Comparison of ENCODE assay signal across 25 cellular contexts in genomic region chr15:58178668-58179067, GRCh38. TPM values are rescaled to one million over a fixed set of nuclear protein-coding genes. Genes with fewer than 3 reads are reported as not detected.
DNase-seq lines count a peak whose midpoint lies in the region; ATAC-seq, FAIRE-seq and TF ChIP-seq lines count a peak whose summit lies in the region.
"Had no signal": no experiment of that assay in that cellular context is flagged by ENCODE, and none has a peak within 500 bp of the region (broad histone marks: within the 10 kb centered on the region; RNA-seq: fewer than 3 reads in every experiment).

No MANE protein-coding gene starts in this region.

- no peak for TF ChIP-seq RAD21 in K562 (CRISPR knock-in tag; conservative IDR thresholded peaks at IDR 0.05 in 1 of 2, IDR thresholded peaks at IDR 0.05 in 1 of 2)

- ATAC-seq in RWPE2 (ENCODE audit: low read depth), result no peak
- peak; percentile 26; the same call in 2 of the 3 replicates for ATAC-seq in K562
- no peak for ATAC-seq in foreskin keratinocyte
- ATAC-seq in GM21737 (IDR thresholded peaks at IDR 0.05; ENCODE audit: unreplicated experiment), result no peak

- DNase-seq in RWPE2 (ENCODE audit: low spot score) (no peak), K562 (ENCODE audit: extremely low read depth in 1 of 4, low spot score in 3 of 4) (peak in 2 of 4 experiments; percentile 32 to 51), foreskin keratinocyte (no peak), thyroid gland (peak; percentile 8 to 10), HuH-7.5 (ENCODE audit: low spot score) (no peak)
- DNase-seq in activated CD4-positive, alpha-beta T cell treated with anti-CD3 and anti-CD28 coated beads for 48 hours, result no peak
- DNase-seq: C1 segment of cervical spinal cord; Calu3; CD4-positive, alpha-beta memory T cell; COR-L47; DMS53; DMS79 treated with DMSO at 0.1 percent for 48 hours; GF-D8; GOT3; HFFc6 had no signal

- TF ChIP-seq POLR2A in K562 (conservative IDR thresholded peaks at IDR 0.05) (no peak), thyroid gland (IDR thresholded peaks at IDR 0.05) (no peak)

- TF ChIP-seq CTCF in RWPE2 (IDR thresholded peaks at IDR 0.05; ENCODE audit: poor library complexity, severe bottlenecking), result no peak
- no peak for TF ChIP-seq CTCF in K562 (IDR thresholded peaks at IDR 0.05 in 2 of 3, conservative IDR thresholded peaks at IDR 0.05 in 1 of 3; ENCODE audit: insufficient read depth in 2 of 3, low read depth in 1 of 3, low read length in 3 of 3)
- TF ChIP-seq CTCF in foreskin keratinocyte (conservative IDR thresholded peaks at IDR 0.05), result no peak
- TF ChIP-seq CTCF in thyroid gland (IDR thresholded peaks at IDR 0.05), result no peak

- no peak for TF ChIP-seq EP300 in K562 (IDR thresholded peaks at IDR 0.05; ENCODE audit: low read length)

- CTCF ChIA-PET in K562 (lab: Yijun Ruan, JAX; ENCODE audit: low intra/inter-chr PET ratio), result no interaction called here

- H3K4me3 ChIP-seq in RWPE2 (ENCODE audit: severe bottlenecking) (no peak overlapping the region), K562 (no peak overlapping the region), thyroid gland (replicated peaks in 1 of 3) (no peak overlapping the region)
- H3K4me3 ChIP-seq: HAP-1 had no signal

- peak overlapping the region; percentile 73 for H3K4me2 ChIP-seq in K562 (ENCODE audit: insufficient read depth, low read length)

- H3K79me2 ChIP-seq in K562 (ENCODE audit: control insufficient read depth, insufficient read depth, low read length), result no peaks in the 10 kb centered on the region

- POLR2A ChIA-PET in K562 (lab: Yijun Ruan, JAX), result no interaction called here

- no peaks in the 10 kb centered on the region for H3K9me1 ChIP-seq in K562 (ENCODE audit: control insufficient read depth, insufficient read depth, low read length)

- H3K27ac ChIP-seq in RWPE2 (ENCODE audit: poor library complexity, severe bottlenecking), result peak overlapping the region; percentile 76
- H3K27ac ChIP-seq in K562 (ENCODE audit: extremely low read depth, low read depth, low read length), result peak overlapping the region; percentile 89
- peak overlapping the region; percentile 71 for H3K27ac ChIP-seq in foreskin keratinocyte
- no peak overlapping the region for H3K27ac ChIP-seq in thyroid gland

- BruUV-seq in K562 (replicated peaks; lab: Mats Ljungman, UMichigan), result no TSS peak

- H2AFZ ChIP-seq in K562 (ENCODE audit: low read depth, low read length), result peak overlapping the region; percentile 96

- in situ Hi-C loops in K562 (cut with MboI), result no loop called here

- no peaks in the 10 kb centered on the region for H3K9me3 ChIP-seq in RWPE2 (ENCODE audit: severe bottlenecking)
- no peaks in the 10 kb centered on the region; the same call in 1 of the 2 replicates for H3K9me3 ChIP-seq in K562 (replicated peaks; ENCODE audit: control insufficient read depth, insufficient read depth, low read depth, low read length)
- no peaks in the 10 kb centered on the region for H3K9me3 ChIP-seq in thyroid gland
- H3K9me3 ChIP-seq: HAP-1 had no signal

- no peaks in the 10 kb centered on the region for H3K36me3 ChIP-seq in RWPE2 (ENCODE audit: low read depth)
- H3K36me3 ChIP-seq in K562 (ENCODE audit: control insufficient read depth, insufficient read depth, low read length), result no peaks in the 10 kb centered on the region
- H3K36me3 ChIP-seq in thyroid gland, result no peaks in the 10 kb centered on the region
- H3K36me3 ChIP-seq: HAP-1 had no signal

- H3K9ac ChIP-seq in K562 (ENCODE audit: insufficient read depth in 1 of 2, low read depth in 2 of 2, low read length in 2 of 2), result peak overlapping the region in 1 of 2 experiments; percentile 61; a peak in 2 of 4 replicates

- 0% methylated on average over 1 of the region's 1 CpG for WGBS in K562 (ENCODE audit: insufficient coverage, low coverage, missing lambda C conversion rate)
- 31 to 40% methylated on average over 1 of the region's 1 CpG for WGBS in thyroid gland, 2 donors

- peaks cover 17% of the 10 kb centered on the region for H3K4me1 ChIP-seq in RWPE2 (ENCODE audit: insufficient read depth, poor library complexity, severe bottlenecking)
- H3K4me1 ChIP-seq in K562 (replicated peaks in 1 of 2; ENCODE audit: control insufficient read depth in 2 of 2, insufficient read depth in 2 of 2, low read length in 2 of 2), result peaks cover 13 to 59% of the 10 kb centered on the region in 2 experiments
- H3K4me1 ChIP-seq in foreskin keratinocyte, result peaks cover 18% of the 10 kb centered on the region
- no peaks in the 10 kb centered on the region for H3K4me1 ChIP-seq in thyroid gland
- H3K4me1 ChIP-seq: HAP-1 had no signal

- peak; percentile 15 for FAIRE-seq in K562 (lab: Jason Lieb, UNC)
- FAIRE-seq: GM12891, GM18507, H54 had no signal

- no peaks in the 10 kb centered on the region for H4K20me1 ChIP-seq in K562 (replicated peaks; ENCODE audit: control insufficient read depth, insufficient read depth, low read length)

- H3K27me3 ChIP-seq in RWPE2 (ENCODE audit: insufficient read depth, poor library complexity, severe bottlenecking) (no peaks in the 10 kb centered on the region), K562 (ENCODE audit: control insufficient read depth in 2 of 2, insufficient read depth in 2 of 2, low read length in 2 of 2) (no peaks in the 10 kb centered on the region), foreskin keratinocyte (no peaks in the 10 kb centered on the region), thyroid gland (no peaks in the 10 kb centered on the region)

- intact Hi-C loops in K562 (cut with micrococcal nuclease), result no loop called here
- intact Hi-C loops in thyroid gland (cut with DNase I), result no loop called here

TF ChIP-seq in K562, 482 proteins besides CTCF, POLR2A, EP300 and RAD21 (continues in another document):
- TF ChIP-seq, protein P1, sequence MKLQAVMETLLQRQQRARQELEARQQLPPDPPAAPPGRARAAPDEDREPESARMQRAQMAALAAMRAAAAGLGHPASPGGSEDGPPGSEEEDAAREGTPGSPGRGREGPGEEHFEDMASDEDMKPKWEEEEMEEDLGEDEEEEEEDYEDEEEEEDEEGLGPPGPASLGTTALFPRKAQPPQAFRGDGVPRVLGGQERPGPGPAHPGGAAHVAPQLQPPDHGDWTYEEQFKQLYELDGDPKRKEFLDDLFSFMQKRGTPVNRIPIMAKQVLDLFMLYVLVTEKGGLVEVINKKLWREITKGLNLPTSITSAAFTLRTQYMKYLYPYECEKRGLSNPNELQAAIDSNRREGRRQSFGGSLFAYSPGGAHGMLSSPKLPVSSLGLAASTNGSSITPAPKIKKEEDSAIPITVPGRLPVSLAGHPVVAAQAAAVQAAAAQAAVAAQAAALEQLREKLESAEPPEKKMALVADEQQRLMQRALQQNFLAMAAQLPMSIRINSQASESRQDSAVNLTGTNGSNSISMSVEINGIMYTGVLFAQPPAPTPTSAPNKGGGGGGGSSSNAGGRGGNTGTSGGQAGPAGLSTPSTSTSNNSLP (IDR thresholded peaks at IDR 0.05; ENCODE audit: borderline replicate concordance, low read depth, low read length), result no peak
- TF ChIP-seq RBM34 (IDR thresholded peaks at IDR 0.05; ENCODE audit: borderline replicate concordance, insufficient read depth, low read length) (no peak), TARDBP (IDR thresholded peaks at IDR 0.05) (no peak), KLF10 (CRISPR knock-in tag; IDR thresholded peaks at IDR 0.05) (no peak), IRF9 (tag; IDR thresholded peaks at IDR 0.05) (no peak)

RNA-seq across cellular contexts. Expression of gene AQP9, which starts 40.5 kb away (rescaled TPM):
- 0.32 and 0.81 TPM in 2 replicates for total RNA-seq in K562 (2011; cell fraction: chromatin; rRNA removed; ENCODE audit: low replicate concordance)
- total RNA-seq in K562 (2011; cell fraction: nucleolus; rRNA removed), result 0.17 and 0.39 TPM in 2 replicates
- total RNA-seq in K562 (2011; cell fraction: nucleoplasm; rRNA removed), result 0.29 TPM in 1 of 2 replicates, not detected in the other
- total RNA-seq in K562 (2014; rRNA removed), result 0.05 TPM in 1 of 2 replicates, not detected in the other
- 0.06 TPM in 1 of 2 replicates, not detected in the other for total RNA-seq in K562 (2014; rRNA removed; fragmentation: Illumina TruSeq; extraction: Trizol)
- total RNA-seq in K562 (2015; rRNA removed; fragmentation: Illumina TruSeq; extraction: Trizol), result 0.07 TPM in 1 of 2 replicates, not detected in the other
- 0.09 TPM in 1 of 2 replicates, not detected in the other for total RNA-seq in K562 (2021)
- 0.04 and 0.07 TPM in 2 replicates for polyA plus RNA-seq in K562 (2011; rRNA removed)
- polyA plus RNA-seq in K562 (2011; cell fraction: cytosol; rRNA removed), result 0.04 TPM in 1 of 2 replicates, not detected in the other
- polyA plus RNA-seq in K562 (2011; cell fraction: nucleus; rRNA removed), result 0.20 and 0.31 TPM in 2 replicates
- polyA plus RNA-seq in K562 (2012), result 0.08 and 0.53 TPM in 2 replicates
- not detected in 2 replicates for polyA plus RNA-seq in K562 (2014; fragmentation: Illumina TruSeq; extraction: Trizol)
- polyA plus RNA-seq in K562 (2014; fragmentation: Nextera tagmentation; extraction: Ambion mirVana), result under 1 TPM in 1 of 2 experiments, not detected in 1; 0.08 TPM
- 0.33 TPM in 1 of 2 replicates, not detected in the other for polyA plus RNA-seq in K562 (2014; rRNA removed)
- polyA minus RNA-seq in K562 (2011; rRNA and poly(A)+ RNA removed), result 0.12 TPM in 1 of 2 replicates, not detected in the other
- polyA minus RNA-seq in K562 (2011; cell fraction: cytosol; rRNA and poly(A)+ RNA removed), result not detected in 2 replicates
- not detected in 2 replicates for polyA minus RNA-seq in K562 (2011; cell fraction: nucleus; rRNA and poly(A)+ RNA removed)
- 0.14 and 0.31 TPM in 2 replicates for total RNA-seq in foreskin keratinocyte
- 0.07 and 0.11 TPM in 2 replicates for polyA plus RNA-seq in foreskin keratinocyte
- total RNA-seq in thyroid gland, result 1 to 10 TPM in 1 of 4 donors, under 1 TPM in 2, not detected in 1; 0.21 to 1.6 (median 0.78) TPM
- total RNA-seq: A172, A673, Calu3, Daoy, G401, HFFc6 had no signal
- polyA plus RNA-seq: BJ; CD4-positive, alpha-beta memory T cell had no signal

Comparison
In these comparisons a context has a peak if more than half of its experiments do, and no peak if none do; other contexts are left out.
1. DNase-seq: peak in thyroid gland (2 of 2); none in RWPE2 (single experiment), foreskin keratinocyte (0 of 2), HuH-7.5 (single experiment) and activated CD4-positive, alpha-beta T cell treated with anti-CD3 and anti-CD28 coated beads for 48 hours (single experiment).
2. H3K27ac ChIP-seq: peak in RWPE2 (single experiment), K562 (single experiment) and foreskin keratinocyte (single experiment); none in thyroid gland (0 of 3).